7 cellular contexts compared by ENCODE assay signal in the genomic region with DNA sequence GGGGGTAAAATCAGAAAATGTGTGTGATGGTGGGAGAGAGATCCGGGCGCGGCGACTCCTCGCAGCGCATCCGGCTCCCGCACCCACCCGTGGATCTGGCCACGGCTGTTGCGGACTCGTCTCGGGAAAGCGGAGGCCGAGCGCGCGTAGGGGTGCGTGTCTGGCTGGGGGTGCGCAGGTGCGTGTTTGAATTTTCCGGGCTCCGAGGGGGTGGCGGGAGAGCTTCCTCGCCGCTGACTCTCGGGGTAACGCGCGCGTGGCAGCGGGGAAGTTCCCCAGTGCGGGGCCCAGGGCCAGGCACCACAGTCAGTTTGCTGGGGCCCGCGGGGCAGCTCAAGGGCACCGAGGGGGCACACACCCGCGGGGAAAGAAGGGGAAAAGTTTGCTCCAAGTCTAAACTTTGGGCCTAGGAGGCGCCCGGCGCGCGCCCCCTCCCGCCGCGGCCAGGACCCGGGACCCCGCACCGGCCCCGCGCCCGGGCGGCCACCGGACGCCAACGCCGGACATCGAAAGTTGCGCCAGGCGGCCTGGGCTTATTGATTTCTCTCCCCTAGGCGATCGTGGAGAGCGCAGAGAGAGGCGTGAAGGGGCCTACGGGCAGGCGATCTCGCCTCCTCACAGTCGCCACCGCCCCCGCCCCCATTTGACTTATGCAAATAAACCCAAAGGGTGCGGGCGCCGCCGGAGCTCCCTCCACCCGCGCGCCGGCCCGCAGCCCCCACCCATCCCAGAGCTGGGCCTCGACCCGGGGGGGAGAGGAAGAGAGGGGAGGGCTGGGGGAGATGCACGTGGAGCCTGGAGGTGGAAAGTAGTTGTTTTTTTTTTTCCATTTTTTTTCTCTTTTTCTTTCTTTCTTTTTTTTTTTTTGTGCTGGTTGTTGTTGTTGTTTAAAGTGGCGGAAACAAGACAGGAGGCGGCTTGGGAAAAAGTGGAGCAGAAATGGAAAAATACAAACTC. TPM values are rescaled to one million over a fixed set of nuclear protein-coding genes. Genes with fewer than 3 reads are reported as not detected.
DNase-seq lines count a peak whose midpoint lies in the region; ATAC-seq and TF ChIP-seq lines count a peak whose summit lies in the region.

No MANE protein-coding gene starts in this region.

- TF ChIP-seq CTCF in lung (IDR thresholded peaks at IDR 0.05; ENCODE audit: control extremely low read depth, extremely low read depth), result no peak

- ATAC-seq in GM18909 (IDR thresholded peaks at IDR 0.05; ENCODE audit: poor library complexity, unreplicated experiment) (peak; percentile 42), lung (ENCODE audit: insufficient read depth, low FRiP score) (peak; percentile 20), GM19452 (IDR thresholded peaks at IDR 0.05; ENCODE audit: unreplicated experiment) (no peak)

- H3K4me3 ChIP-seq in duodenal mucosa (ENCODE audit: low read depth in 1 of 2, low read length in 2 of 2), result peak overlapping the region; percentile 90 to 94
- peak overlapping the region; percentile 92 for H3K4me3 ChIP-seq in lung

- DNase-seq in NAMALWA (ENCODE audit: low spot score) (peak; percentile 75), lung (ENCODE audit: low spot score) (peak; percentile 75)
- DNase-seq in activated CD4-positive, alpha-beta T cell treated with anti-CD3 and anti-CD28 coated beads, Interleukin-2, amount 50 U/mL, for 1 hour, result peak; percentile 59
- peak; percentile 63 to 77 (median 66) for DNase-seq in stimulated activated CD4-positive, alpha-beta T cell treated with anti-CD3 and anti-CD28 coated beads, TNF-alpha, amount 100 ng/mL, for 24 hours (ENCODE audit: low read depth in 3 of 3)

- peaks cover 20 to 31% of the 10 kb centered on the region in 2 donors for H3K4me1 ChIP-seq in duodenal mucosa (ENCODE audit: control insufficient read depth in 1 of 2, insufficient read depth in 2 of 2, low read length in 2 of 2)
- H3K4me1 ChIP-seq in lung (ENCODE audit: control insufficient read depth in 2 of 2, insufficient read depth in 2 of 2, low read length in 2 of 2), result no peaks in the 10 kb centered on the region

- peak overlapping the region; percentile 88 to 94 for H3K9ac ChIP-seq in duodenal mucosa (ENCODE audit: low read depth in 1 of 2, low read length in 2 of 2)

- H3K27ac ChIP-seq in duodenal mucosa (ENCODE audit: low read depth, low read length) (peak overlapping the region; percentile 84), lung (ENCODE audit: low read depth in 1 of 2, low read length in 1 of 2) (peak overlapping the region; percentile 98 to 99)

- no peaks in the 10 kb centered on the region for H3K9me3 ChIP-seq in duodenal mucosa (ENCODE audit: control insufficient read depth in 1 of 2, low read length in 2 of 2)
- H3K9me3 ChIP-seq in lung (ENCODE audit: control insufficient read depth in 2 of 2, insufficient read depth in 1 of 2, low read length in 1 of 2), result no peaks in the 10 kb centered on the region

- H3K27me3 ChIP-seq in duodenal mucosa (ENCODE audit: control insufficient read depth in 1 of 2, insufficient read depth in 2 of 2, low read length in 2 of 2) (no peaks in the 10 kb centered on the region), lung (ENCODE audit: control insufficient read depth, insufficient read depth) (no peaks in the 10 kb centered on the region)

- WGBS in lung, 2 donors, result 0% methylated on average over 74 to 84 of the region's 84 CpGs

- H3K36me3 ChIP-seq in duodenal mucosa (ENCODE audit: control insufficient read depth in 1 of 2, insufficient read depth in 2 of 2, low read length in 2 of 2), result no peaks in the 10 kb centered on the region
- no peaks in the 10 kb centered on the region for H3K36me3 ChIP-seq in lung (ENCODE audit: control insufficient read depth in 2 of 2, insufficient read depth in 2 of 2, low read length in 2 of 2)

RNA-seq across cellular contexts. Expression of a gene that starts 0.6 kb away (rescaled TPM):
- total RNA-seq in lung, result 100 to 1,000 TPM; 121 to 287 TPM
- polyA plus RNA-seq in lung, result 10 to 100 TPM; 13.8 to 26.5 TPM
